In genomic region chr10:132946311-132946710, GRCh38 we compare ENCODE assay signal across 26 cellular contexts. TPM values are rescaled to one million over a fixed set of nuclear protein-coding genes. Genes with fewer than 3 reads are reported as not detected.
"Had no signal": no experiment of that assay in that cellular context is flagged by ENCODE, and none has a peak within 500 bp of the region (broad histone marks: within the 10 kb centered on the region; RNA-seq: fewer than 3 reads in every experiment).

No MANE protein-coding gene starts in this region.

- H3K4me1 ChIP-seq: gastrocnemius medialis had no signal

- ATAC-seq: gastrocnemius medialis; left lobe of liver; mucosa of descending colon; stimulated activated naive CD8-positive, alpha-beta T cell treated with anti-CD3 and anti-CD28 coated beads, Interleukin-15, amount 100 ng/mL, for 72 hours had no signal

- H3K9me3 ChIP-seq: gastrocnemius medialis, mucosa of descending colon, ovary, right lobe of liver, suprapubic skin, transverse colon had no signal

- DNase-seq: effector CD4-positive, alpha-beta T cell; gastrocnemius medialis; head of caudate nucleus; kidney; mucosa of descending colon; naive B cell; nucleus accumbens; ovary; retina; right lobe of liver; stimulated activated CD4-positive, alpha-beta T cell treated with anti-CD3 and anti-CD28 coated beads, Interleukin-12 subunit alpha, Interleukin-12 subunit beta, amount 100 ng/mL, for 4 hours; stimulated activated CD4-positive, alpha-beta T cell treated with anti-CD3 and anti-CD28 coated beads, Interleukin-1b, Interleukin-23, amount 100 ng/mL, for 48 hours; stimulated activated CD4-positive, alpha-beta T cell treated with anti-CD3 and anti-CD28 coated beads, Interleukin-4, amount 100 ng/mL, for 1 hour; stimulated activated CD8-positive, alpha-beta memory T cell treated with anti-CD3 and anti-CD28 coated beads, Interleukin-4, amount 100 ng/mL, for 48 hours; stimulated activated naive CD4-positive, alpha-beta T cell; stimulated activated naive CD8-positive, alpha-beta T cell treated with anti-CD3 and anti-CD28 coated beads, Interleukin-15, amount 100 ng/mL, for 72 hours; transverse colon had no signal

- H3K27me3 ChIP-seq: ovary had no signal

- H3K4me3 ChIP-seq: dorsolateral prefrontal cortex, gastrocnemius medialis, hepatocyte, lung, mucosa of descending colon, neural progenitor cell, ovary, right lobe of liver, smooth muscle cell, suprapubic skin, transverse colon had no signal

- H3K27ac ChIP-seq: gastrocnemius medialis, hepatocyte, neural progenitor cell, ovary, right lobe of liver, suprapubic skin, transverse colon had no signal

- FAIRE-seq: colon, kidney had no signal

RNA-seq across cellular contexts. Expression of gene CFAP46, which starts 3.9 kb away (rescaled TPM):
- total RNA-seq: transverse colon had no signal
- polyA plus RNA-seq: urinary bladder had no signal
